Comparison of ENCODE assay signal across 10 cellular contexts in the genomic region with DNA sequence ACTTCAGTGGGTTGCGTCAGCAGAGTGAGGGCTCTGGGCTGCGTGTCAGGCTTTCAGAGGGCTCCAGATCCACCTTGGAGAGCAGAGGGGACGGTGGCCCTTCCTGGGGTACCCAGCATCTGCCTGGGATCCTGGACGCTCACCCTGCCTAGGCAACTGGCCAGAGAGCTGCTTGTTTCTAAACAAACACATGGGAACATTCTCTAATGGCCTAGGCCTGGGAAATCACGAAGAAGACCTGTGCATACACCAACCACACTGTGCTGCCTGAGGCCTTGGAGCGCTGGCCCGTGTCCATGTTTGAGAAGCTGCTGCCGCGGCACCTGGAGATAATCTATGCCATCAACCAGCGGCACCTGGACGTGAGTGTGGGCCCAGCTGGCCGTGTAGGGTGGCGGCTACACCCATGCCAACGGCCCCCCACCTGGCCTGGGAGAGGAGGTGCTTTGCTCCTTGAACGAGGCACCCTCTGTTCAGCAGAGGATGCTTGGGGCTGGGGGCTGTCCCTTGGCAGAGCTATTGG. TPM values are rescaled to one million over a fixed set of nuclear protein-coding genes. Genes with fewer than 3 reads are reported as not detected.
DNase-seq lines count a peak whose midpoint lies in the region; ATAC-seq and TF ChIP-seq lines count a peak whose summit lies in the region.
"Had no signal": no experiment of that assay in that cellular context is flagged by ENCODE, and none has a peak within 500 bp of the region (broad histone marks: within the 10 kb centered on the region; RNA-seq: fewer than 3 reads in every experiment).

No MANE protein-coding gene starts in this region.

- ATAC-seq in foreskin keratinocyte, result peak; percentile 26
- ATAC-seq in HG02759 (IDR thresholded peaks at IDR 0.05; ENCODE audit: unreplicated experiment), result no peak
- no peak for ATAC-seq in HG02623 (IDR thresholded peaks at IDR 0.05; ENCODE audit: unreplicated experiment)

- intact Hi-C loops in posterior vena cava (cut with DNase I), result no loop called here

- peak; percentile 81 for DNase-seq in DMS79 treated with DMSO at 0.1 percent for 48 hours (lab: John Stamatoyannopoulos, UW)
- peak; percentile 79 for DNase-seq in NCI-H345 (lab: John Stamatoyannopoulos, UW)
- no peak for DNase-seq in foreskin keratinocyte
- peak; percentile 81 for DNase-seq in posterior vena cava (ENCODE audit: low spot score)
- no peak for DNase-seq in NCI-H446 (lab: John Stamatoyannopoulos, UW)
- no peak for DNase-seq in NCI-H1048 (lab: John Stamatoyannopoulos, UW)
- DNase-seq: activated CD4-positive, CD25-positive, alpha-beta regulatory T cell treated with anti-CD3 and anti-CD28 coated beads, Interleukin-2, amount 50 U/mL, for 72 hours; DMS 273 treated with DMSO at 0.1 percent for 48 hours had no signal

- no peak overlapping the region for H3K27ac ChIP-seq in foreskin keratinocyte

- TF ChIP-seq CTCF in foreskin keratinocyte (conservative IDR thresholded peaks at IDR 0.05), result no peak

- H3K4me1 ChIP-seq in foreskin keratinocyte, result no peaks in the 10 kb centered on the region

- H3K27me3 ChIP-seq in foreskin keratinocyte, result no peaks in the 10 kb centered on the region

RNA-seq across cellular contexts. Expression of gene PYGB, which starts 32.2 kb away (rescaled TPM):
- total RNA-seq in foreskin keratinocyte (311 and 439 TPM in 2 replicates), posterior vena cava (100 to 1,000 TPM; 132 to 155 TPM)
- polyA plus RNA-seq in foreskin keratinocyte, result 196 and 255 TPM in 2 replicates

Comparison
In these comparisons a context has a peak if more than half of its experiments do, and no peak if none do; other contexts are left out.
1. DNase-seq: peak in DMS79 treated with DMSO at 0.1 percent for 48 hours (single experiment), NCI-H345 (single experiment) and posterior vena cava (single experiment); none in foreskin keratinocyte (0 of 2), NCI-H446 (0 of 2) and NCI-H1048 (single experiment).